39 cellular contexts compared by ENCODE assay signal in genomic region chr10:66809402-66809801, GRCh38.
"Had no signal": no experiment of that assay in that cellular context is flagged by ENCODE, and none has a peak within 500 bp of the region (broad histone marks: within the 10 kb centered on the region; RNA-seq: fewer than 3 reads in every experiment).

No MANE protein-coding gene starts in this region.

- FAIRE-seq: TTC549 had no signal

- H3K27me3 ChIP-seq: ascending aorta, breast epithelium, cardiac muscle cell had no signal

- H3K4me1 ChIP-seq: ascending aorta, breast epithelium had no signal

- H3K27ac Mint-ChIP-seq: activated B cell treated with CpG ODN at 0.5 μM for 24 hours; activated CD4-positive, alpha-beta memory T cell treated with anti-CD3 and anti-CD28 coated beads for 36 hours; activated CD4-positive, alpha-beta T cell treated with anti-CD3 and anti-CD28 coated beads, Interleukin-2, amount 10 ng/mL, durations not matched to agents 24 days and 14 days; activated CD8-positive, alpha-beta T cell treated with anti-CD3 and anti-CD28 coated beads for 36 hours; activated naive CD4-positive, alpha-beta T cell treated with anti-CD3 and anti-CD28 coated beads, Interleukin-2, amount 10 ng/mL, durations not matched to agents 7 days and 5 days; activated naive CD4-positive, alpha-beta T cell treated with anti-CD3 and anti-CD28 coated beads, Interleukin-2, amount 50 U/mL, for 24 hours; activated naive CD8-positive, alpha-beta T cell; activated naive CD8-positive, alpha-beta T cell treated with anti-CD3 and anti-CD28 coated beads, Interleukin-2, amount 10 ng/mL, durations not matched to agents 7 days and 5 days; activated naive CD8-positive, alpha-beta T cell treated with anti-CD3 and anti-CD28 coated beads, Interleukin-2, amount 50 U/mL, for 24 hours; activated T-cell treated with anti-CD3 and anti-CD28 coated beads, Interleukin-2, amount 50 U/mL, for 72 hours; activated T-helper 1 cell treated with anti-CD3 and anti-CD28 coated beads, Interleukin-12 subunit alpha, Interleukin-12 subunit beta, Interleukin-2, Interleukin-4 antibody, amounts not matched to agents 30 ng/mL and 10 ng/mL and 1 ng/mL, durations not matched to agents 14 hours and 24 hours and 36 hours; activated T-helper 17 cell treated with anti-CD3 and anti-CD28 coated beads, Interleukin-2, amount 50 U/mL, for 72 hours; brain; T-helper 1 cell treated with Interleukin-12 subunit alpha and Interleukin-12 subunit beta and Interleukin-4 antibody, amounts not matched to agents 30 μg/mL and 1 μg/mL, for 36 hours; T-helper 2 cell treated with Interferon-gamma antibody and Interleukin-4, amounts not matched to agents 5 μg/mL and 100 μg/mL, for 36 hours had no signal

- H3K4me3 Mint-ChIP-seq: activated B cell treated with CpG ODN at 0.5 μM for 24 hours; activated CD4-positive, alpha-beta memory T cell treated with anti-CD3 and anti-CD28 coated beads for 36 hours; activated CD4-positive, alpha-beta T cell treated with anti-CD3 and anti-CD28 coated beads, Interleukin-2, amount 10 ng/mL, durations not matched to agents 24 days and 14 days; activated CD8-positive, alpha-beta T cell treated with anti-CD3 and anti-CD28 coated beads for 36 hours; activated naive CD4-positive, alpha-beta T cell treated with anti-CD3 and anti-CD28 coated beads, Interleukin-2, amount 10 ng/mL, durations not matched to agents 7 days and 5 days; activated naive CD4-positive, alpha-beta T cell treated with anti-CD3 and anti-CD28 coated beads, Interleukin-2, amount 50 U/mL, for 24 hours; activated naive CD8-positive, alpha-beta T cell; activated naive CD8-positive, alpha-beta T cell treated with anti-CD3 and anti-CD28 coated beads, Interleukin-2, amount 10 ng/mL, durations not matched to agents 7 days and 5 days; activated naive CD8-positive, alpha-beta T cell treated with anti-CD3 and anti-CD28 coated beads, Interleukin-2, amount 50 U/mL, for 24 hours; activated T-cell treated with anti-CD3 and anti-CD28 coated beads, Interleukin-2, amount 50 U/mL, for 4 hours; activated T-cell treated with anti-CD3 and anti-CD28 coated beads, Interleukin-2, amount 50 U/mL, for 72 hours; activated T-helper 1 cell treated with anti-CD3 and anti-CD28 coated beads, Interleukin-12 subunit alpha, Interleukin-12 subunit beta, Interleukin-2, Interleukin-4 antibody, amounts not matched to agents 30 ng/mL and 10 ng/mL and 1 ng/mL, durations not matched to agents 14 hours and 24 hours and 36 hours; activated T-helper 17 cell treated with anti-CD3 and anti-CD28 coated beads, Interleukin-2, amount 50 U/mL, for 72 hours; brain; central memory CD8-positive, alpha-beta T cell; T-helper 1 cell treated with Interleukin-12 subunit alpha and Interleukin-12 subunit beta and Interleukin-4 antibody, amounts not matched to agents 30 μg/mL and 1 μg/mL, for 36 hours; T-helper 2 cell treated with Interferon-gamma antibody and Interleukin-4, amounts not matched to agents 5 μg/mL and 100 μg/mL, for 36 hours had no signal

- H3K4me1 Mint-ChIP-seq: activated B cell treated with CpG ODN at 0.5 μM for 24 hours; activated CD4-positive, alpha-beta T cell treated with anti-CD3 and anti-CD28 coated beads, Interleukin-2, amount 10 ng/mL, durations not matched to agents 24 days and 14 days; activated naive CD4-positive, alpha-beta T cell treated with anti-CD3 and anti-CD28 coated beads, Interleukin-2, amount 10 ng/mL, durations not matched to agents 7 days and 5 days; activated naive CD4-positive, alpha-beta T cell treated with anti-CD3 and anti-CD28 coated beads, Interleukin-2, amount 50 U/mL, for 24 hours; activated naive CD8-positive, alpha-beta T cell treated with anti-CD3 and anti-CD28 coated beads, Interleukin-2, amount 10 ng/mL, durations not matched to agents 7 days and 5 days; activated naive CD8-positive, alpha-beta T cell treated with anti-CD3 and anti-CD28 coated beads, Interleukin-2, amount 50 U/mL, for 24 hours; activated T-helper 17 cell treated with anti-CD3 and anti-CD28 coated beads, Interleukin-2, amount 50 U/mL, for 72 hours; central memory CD8-positive, alpha-beta T cell had no signal

- ATAC-seq: activated CD8-positive, alpha-beta T cell treated with anti-CD3 and anti-CD28 coated beads for 36 hours; activated naive CD8-positive, alpha-beta T cell treated with anti-CD3 and anti-CD28 coated beads, Interleukin-2, amount 50 U/mL, for 24 hours; activated T-cell treated with anti-CD3 and anti-CD28 coated beads, Interleukin-2, amount 50 U/mL, for 4 hours; activated T-cell treated with anti-CD3 and anti-CD28 coated beads, Interleukin-2, amount 50 U/mL, for 72 hours; activated T-helper 17 cell treated with anti-CD3 and anti-CD28 coated beads, Interleukin-2, amount 50 U/mL, for 72 hours had no signal

- H3K27ac ChIP-seq: ascending aorta, breast epithelium, cardiac muscle cell, VCaP had no signal

- H3K9me3 Mint-ChIP-seq: activated B cell treated with CpG ODN at 0.5 μM for 24 hours; activated CD4-positive, alpha-beta T cell treated with anti-CD3 and anti-CD28 coated beads, Interleukin-2, amount 10 ng/mL, durations not matched to agents 24 days and 14 days; activated CD8-positive, alpha-beta T cell treated with anti-CD3 and anti-CD28 coated beads for 36 hours; activated naive CD4-positive, alpha-beta T cell treated with anti-CD3 and anti-CD28 coated beads, Interleukin-2, amount 10 ng/mL, durations not matched to agents 7 days and 5 days; activated naive CD4-positive, alpha-beta T cell treated with anti-CD3 and anti-CD28 coated beads, Interleukin-2, amount 50 U/mL, for 24 hours; activated naive CD8-positive, alpha-beta T cell treated with anti-CD3 and anti-CD28 coated beads, Interleukin-2, amount 10 ng/mL, durations not matched to agents 7 days and 5 days; activated T-helper 1 cell treated with anti-CD3 and anti-CD28 coated beads, Interleukin-12 subunit alpha, Interleukin-12 subunit beta, Interleukin-2, Interleukin-4 antibody, amounts not matched to agents 30 ng/mL and 10 ng/mL and 1 ng/mL, durations not matched to agents 14 hours and 24 hours and 36 hours; activated T-helper 17 cell treated with anti-CD3 and anti-CD28 coated beads, Interleukin-2, amount 50 U/mL, for 72 hours; brain; T-helper 1 cell treated with Interleukin-12 subunit alpha and Interleukin-12 subunit beta and Interleukin-4 antibody, amounts not matched to agents 30 μg/mL and 1 μg/mL, for 36 hours; T-helper 2 cell treated with Interferon-gamma antibody and Interleukin-4, amounts not matched to agents 5 μg/mL and 100 μg/mL, for 36 hours had no signal

- H3K36me3 ChIP-seq: ascending aorta, breast epithelium, cardiac muscle cell had no signal

- H3K9me3 ChIP-seq: ascending aorta, breast epithelium had no signal

- H3K27me3 Mint-ChIP-seq: activated B cell treated with CpG ODN at 0.5 μM for 24 hours; activated CD4-positive, alpha-beta memory T cell treated with anti-CD3 and anti-CD28 coated beads for 36 hours; activated CD4-positive, alpha-beta T cell treated with anti-CD3 and anti-CD28 coated beads, Interleukin-2, amount 10 ng/mL, durations not matched to agents 24 days and 14 days; activated CD8-positive, alpha-beta T cell treated with anti-CD3 and anti-CD28 coated beads for 36 hours; activated naive CD4-positive, alpha-beta T cell treated with anti-CD3 and anti-CD28 coated beads, Interleukin-2, amount 10 ng/mL, durations not matched to agents 7 days and 5 days; activated naive CD4-positive, alpha-beta T cell treated with anti-CD3 and anti-CD28 coated beads, Interleukin-2, amount 50 U/mL, for 24 hours; activated naive CD8-positive, alpha-beta T cell; activated naive CD8-positive, alpha-beta T cell treated with anti-CD3 and anti-CD28 coated beads, Interleukin-2, amount 10 ng/mL, durations not matched to agents 7 days and 5 days; activated naive CD8-positive, alpha-beta T cell treated with anti-CD3 and anti-CD28 coated beads, Interleukin-2, amount 50 U/mL, for 24 hours; brain; central memory CD8-positive, alpha-beta T cell had no signal

- DNase-seq: activated B cell treated with CpG ODN at 0.5 μM for 24 hours; activated CD4-positive, alpha-beta memory T cell treated with anti-CD3 and anti-CD28 coated beads for 36 hours; activated CD4-positive, alpha-beta T cell treated with anti-CD3 and anti-CD28 coated beads for 4 hours; activated CD4-positive, alpha-beta T cell treated with anti-CD3 and anti-CD28 coated beads, Interleukin-2, amount 10 ng/mL, durations not matched to agents 24 days and 14 days; activated CD4-positive, alpha-beta T cell treated with anti-CD3 and anti-CD28 coated beads, Interleukin-2, amount 50 U/mL, for 1 hour; activated CD4-positive, alpha-beta T cell treated with anti-CD3 and anti-CD28 coated beads, Interleukin-2, amount 50 U/mL, for 4 hours; activated CD4-positive, CD25-positive, alpha-beta regulatory T cell treated with anti-CD3 and anti-CD28 coated beads, Interleukin-2, amount 50 U/mL, for 72 hours; activated CD8-positive, alpha-beta memory T cell treated with anti-CD3 and anti-CD28 coated beads, Interleukin-2, amount 50 U/mL, for 4 hours; activated CD8-positive, alpha-beta T cell treated with anti-CD3 and anti-CD28 coated beads for 36 hours; activated effector memory CD4-positive, alpha-beta T cell treated with Interleukin-2 at 50 U/mL for 16 hours; activated gamma-delta T cell; activated naive CD4-positive, alpha-beta T cell treated with anti-CD3 and anti-CD28 coated beads, Interleukin-2, amount 10 ng/mL, durations not matched to agents 7 days and 5 days; activated naive CD4-positive, alpha-beta T cell treated with Interleukin-2 at 50 U/mL for 16 hours; activated naive CD8-positive, alpha-beta T cell treated with anti-CD3 and anti-CD28 coated beads, Interleukin-2, amount 10 ng/mL, durations not matched to agents 7 days and 5 days; activated naive CD8-positive, alpha-beta T cell treated with anti-CD3 and anti-CD28 coated beads, Interleukin-2, amount 50 U/mL, for 24 hours; activated T-cell treated with anti-CD3 and anti-CD28 coated beads for 4 hours; activated T-cell treated with anti-CD3 and anti-CD28 coated beads, Interleukin-2, amount 50 U/mL, for 1 hour; activated T-cell treated with anti-CD3 and anti-CD28 coated beads, Interleukin-2, amount 50 U/mL, for 4 hours; activated T-cell treated with anti-CD3 and anti-CD28 coated beads, Interleukin-2, amount 50 U/mL, for 72 hours; amygdala; anterior cingulate cortex; caudate nucleus; cerebellar nuclear complex; T-helper 1 cell; T-helper 2 cell; T-helper 9 cell had no signal

- H3K4me3 ChIP-seq: ascending aorta, breast epithelium, cardiac muscle cell had no signal

- H3K36me3 Mint-ChIP-seq: activated CD4-positive, alpha-beta memory T cell treated with anti-CD3 and anti-CD28 coated beads for 36 hours; activated naive CD4-positive, alpha-beta T cell treated with anti-CD3 and anti-CD28 coated beads, Interleukin-2, amount 10 ng/mL, durations not matched to agents 7 days and 5 days; activated naive CD4-positive, alpha-beta T cell treated with anti-CD3 and anti-CD28 coated beads, Interleukin-2, amount 50 U/mL, for 24 hours; activated naive CD8-positive, alpha-beta T cell; activated naive CD8-positive, alpha-beta T cell treated with anti-CD3 and anti-CD28 coated beads, Interleukin-2, amount 10 ng/mL, durations not matched to agents 7 days and 5 days; brain had no signal
